8 cellular contexts compared by ENCODE assay signal in the genomic region with DNA sequence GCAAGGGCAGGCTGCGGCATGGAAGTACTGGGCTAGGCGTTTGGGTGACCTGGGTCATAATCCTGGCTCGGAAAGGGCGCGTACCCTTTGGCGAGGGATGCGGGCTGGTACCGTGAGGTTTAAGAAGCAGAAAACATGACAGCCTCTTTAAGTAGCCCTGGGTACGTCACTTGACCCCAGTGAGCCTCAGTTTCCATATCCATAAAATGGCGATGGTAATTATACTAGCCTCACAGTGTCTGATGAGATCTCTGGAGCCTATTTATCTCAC. TPM values are rescaled to one million over a fixed set of nuclear protein-coding genes. Genes with fewer than 3 reads are reported as not detected.
DNase-seq lines count a peak whose midpoint lies in the region; ATAC-seq and TF ChIP-seq lines count a peak whose summit lies in the region.

No MANE protein-coding gene starts in this region.

- peaks cover 0 to 8% (median 0%) of the 10 kb centered on the region in 4 donors for H3K36me3 ChIP-seq in sigmoid colon

- no peak for TF ChIP-seq CTCF in GM12865 (IDR thresholded peaks at IDR 0.05; ENCODE audit: insufficient read depth, low read depth, low read length, missing control alignments)
- no peak for TF ChIP-seq CTCF in VCaP (conservative IDR thresholded peaks at IDR 0.05)
- no peak for TF ChIP-seq CTCF in fibroblast of the aortic adventitia (IDR thresholded peaks at IDR 0.05; ENCODE audit: insufficient read depth, low read length)
- no peak for TF ChIP-seq CTCF in sigmoid colon (IDR thresholded peaks at IDR 0.05)

- DNase-seq in GM12865 (ENCODE audit: low read depth): no peak
- no peak for DNase-seq in fibroblast of the aortic adventitia (ENCODE audit: low read depth)
- no peak for DNase-seq in sigmoid colon
- no peak for DNase-seq in GM19240 (ENCODE audit: insufficient read length, low spot score)
- DNase-seq in activated CD4-positive, CD25-positive, alpha-beta regulatory T cell treated with anti-CD3 and anti-CD28 coated beads, Interleukin-2, amount 50 U/mL, for 72 hours: no peak

- H3K27me3 ChIP-seq in sigmoid colon: no peaks in the 10 kb centered on the region

- TF ChIP-seq POLR2A in sigmoid colon (IDR thresholded peaks at IDR 0.05): no peak

- no peak for ATAC-seq in HG02981 (IDR thresholded peaks at IDR 0.05; ENCODE audit: unreplicated experiment)
- ATAC-seq in HG03135 (IDR thresholded peaks at IDR 0.05; ENCODE audit: unreplicated experiment): no peak

- intact Hi-C loops in sigmoid colon (cut with DNase I): loop anchor here (5.0 kb wide), 1 partner anchor 286 kb away; no protein-coding TSS in a partner anchor

- H3K27ac ChIP-seq in VCaP: peak overlapping the region; percentile 98
- H3K27ac ChIP-seq in sigmoid colon: peak overlapping the region; percentile 94 to 99 (median 96)

- TF ChIP-seq EP300 in sigmoid colon (IDR thresholded peaks at IDR 0.05): no peak

- WGBS in sigmoid colon, 2 donors: 1 to 4% methylated on average over 10 of the region's 10 CpGs

- H3K9me3 ChIP-seq in sigmoid colon: no peaks in the 10 kb centered on the region

- H3K4me1 ChIP-seq in sigmoid colon: peaks cover 0 to 55% (median 42%) of the 10 kb centered on the region in 4 donors

- H3K4me3 ChIP-seq in GM12865 (ENCODE audit: low read depth, low read length) (peak overlapping the region; percentile 88), fibroblast of the aortic adventitia (ENCODE audit: low read depth, low read length) (peak overlapping the region; percentile 86), sigmoid colon (peak overlapping the region; percentile 51 to 76 (median 69))

RNA-seq across cellular contexts. Expression of a gene that starts 0.7 kb away (rescaled TPM):
- total RNA-seq in fibroblast of the aortic adventitia (ENCODE audit: low replicate concordance) (11.5 and 18.1 TPM in 2 replicates), sigmoid colon (10 to 100 TPM in 3 of 4 donors, 1 to 10 TPM in 1; 9.6 to 24.9 (median 14.1) TPM)
- polyA plus RNA-seq in sigmoid colon: 10 to 100 TPM in 1 of 3 donors, 1 to 10 TPM in 2; 5.1 to 12.1 (median 7.2) TPM

RNA-seq across cellular contexts. Expression of a gene that starts 38.0 kb away (rescaled TPM):
- total RNA-seq in fibroblast of the aortic adventitia (ENCODE audit: low replicate concordance) (2.5 and 10.4 TPM in 2 replicates), sigmoid colon (10 to 100 TPM in 2 of 4 donors, 1 to 10 TPM in 2; 7.5 to 13.6 (median 10.7) TPM)
- 10 to 100 TPM; 12.0 to 19.4 (median 17.5) TPM for polyA plus RNA-seq in sigmoid colon
